ENCODE assay signal across 25 cellular contexts in the genomic region with DNA sequence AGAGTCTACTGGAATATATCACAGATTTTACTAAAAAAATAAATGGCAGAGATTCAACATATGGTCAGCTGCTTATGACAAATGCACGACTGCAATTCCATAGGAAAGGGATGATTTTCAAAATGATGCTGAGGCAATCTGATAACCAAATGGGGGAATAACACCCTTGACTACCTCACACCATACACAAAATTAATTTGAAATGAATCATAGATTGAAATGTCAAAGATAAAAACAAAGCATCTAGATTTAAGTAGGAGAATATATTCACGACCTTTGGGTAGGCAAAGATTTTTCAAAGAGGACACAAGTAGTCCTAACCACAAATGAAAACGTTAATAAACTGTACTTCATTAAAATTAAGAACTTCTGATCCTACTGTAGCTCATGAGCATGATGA. TPM values are rescaled to one million over a fixed set of nuclear protein-coding genes. Genes with fewer than 3 reads are reported as not detected.
DNase-seq lines count a peak whose midpoint lies in the region; ATAC-seq and TF ChIP-seq lines count a peak whose summit lies in the region.
"Had no signal": no experiment of that assay in that cellular context is flagged by ENCODE, and none has a peak within 500 bp of the region (broad histone marks: within the 10 kb centered on the region; RNA-seq: fewer than 3 reads in every experiment).

No MANE protein-coding gene starts in this region.

- no peak overlapping the region for H3K27ac ChIP-seq in CD4-positive, alpha-beta T cell (ENCODE audit: low read depth, low read length)
- no peak overlapping the region for H3K27ac ChIP-seq in mammary epithelial cell (ENCODE audit: insufficient read depth, low read depth, low read length)
- H3K27ac ChIP-seq: BLaER1, GM23248, PC-9, SJCRH30 had no signal

- no peaks in the 10 kb centered on the region for H3K9me3 Mint-ChIP-seq in activated CD8-positive, alpha-beta T cell treated with anti-CD3 and anti-CD28 coated beads for 36 hours
- H3K9me3 Mint-ChIP-seq in activated CD8-positive, alpha-beta T cell treated with anti-CD3 and anti-CD28 coated beads, Interleukin-2, amount 10 ng/mL, durations not matched to agents 7 days and 5 days (ENCODE audit: insufficient read depth), result no peaks in the 10 kb centered on the region
- no peaks in the 10 kb centered on the region for H3K9me3 Mint-ChIP-seq in CD4-positive, alpha-beta T cell
- H3K9me3 Mint-ChIP-seq in activated naive CD8-positive, alpha-beta T cell treated with anti-CD3 and anti-CD28 coated beads for 36 hours, result no peaks in the 10 kb centered on the region
- no peaks in the 10 kb centered on the region for H3K9me3 Mint-ChIP-seq in stimulated activated naive CD8-positive, alpha-beta T cell treated with anti-CD3 and anti-CD28 coated beads, Interleukin-15, amount 100 ng/mL, for 72 hours
- H3K9me3 Mint-ChIP-seq: CD8-positive, alpha-beta memory T cell had no signal

- H3K4me3 Mint-ChIP-seq in activated CD8-positive, alpha-beta T cell treated with anti-CD3 and anti-CD28 coated beads for 36 hours, result no peak overlapping the region
- H3K4me3 Mint-ChIP-seq in activated CD8-positive, alpha-beta T cell treated with anti-CD3 and anti-CD28 coated beads, Interleukin-2, amount 10 ng/mL, durations not matched to agents 7 days and 5 days, result no peak overlapping the region
- no peak overlapping the region for H3K4me3 Mint-ChIP-seq in CD4-positive, alpha-beta T cell
- H3K4me3 Mint-ChIP-seq in activated naive CD8-positive, alpha-beta T cell treated with anti-CD3 and anti-CD28 coated beads for 36 hours, result no peak overlapping the region
- H3K4me3 Mint-ChIP-seq in stimulated activated naive CD8-positive, alpha-beta T cell treated with anti-CD3 and anti-CD28 coated beads, Interleukin-15, amount 100 ng/mL, for 72 hours, result no peak overlapping the region
- H3K4me3 Mint-ChIP-seq: CD8-positive, alpha-beta memory T cell had no signal

- POLR2A ChIA-PET in activated CD8-positive, alpha-beta T cell treated with anti-CD3 and anti-CD28 coated beads for 36 hours (lab: Charles Lee), result no interaction called here
- POLR2A ChIA-PET in activated CD8-positive, alpha-beta T cell treated with anti-CD3 and anti-CD28 coated beads, Interleukin-2, amount 10 ng/mL, durations not matched to agents 7 days and 5 days (lab: Charles Lee), result no interaction called here
- POLR2A ChIA-PET in CD4-positive, alpha-beta T cell (lab: Charles Lee), result interaction anchor here (1.3 to 1.4 kb wide), 2 partner anchors 9 to 11 kb away, joined by 3 to 4 read pairs; partner anchors contain the start of gene SENP7

- dilution Hi-C loops in mammary epithelial cell (cut with HindIII; ENCODE audit: low sequenced_read_pairs), result no loop called here

- WGBS in mammary epithelial cell (ENCODE audit: low coverage, missing lambda C conversion rate), result 72% methylated on average over 2 of the region's 3 CpGs

- peaks cover 2% of the 10 kb centered on the region for H3K36me3 ChIP-seq in mammary epithelial cell (ENCODE audit: insufficient read depth, low read length)

- H3K9me3 ChIP-seq in CD4-positive, alpha-beta T cell (ENCODE audit: control insufficient read depth, low read length), result no peaks in the 10 kb centered on the region
- no peaks in the 10 kb centered on the region for H3K9me3 ChIP-seq in mammary epithelial cell (replicated peaks; ENCODE audit: insufficient read depth, low read length)
- H3K9me3 ChIP-seq: BLaER1, MG63, SJCRH30 had no signal

- no peak for TF ChIP-seq CTCF in activated CD8-positive, alpha-beta T cell treated with anti-CD3 and anti-CD28 coated beads for 36 hours (IDR thresholded peaks at IDR 0.05)
- TF ChIP-seq CTCF in CD4-positive, alpha-beta T cell (IDR thresholded peaks at IDR 0.05), result no peak
- no peak for TF ChIP-seq CTCF in mammary epithelial cell (conservative IDR thresholded peaks at IDR 0.05 in 1 of 2, IDR thresholded peaks at IDR 0.05 in 1 of 2; ENCODE audit: extremely low read depth in 1 of 2, insufficient read depth in 1 of 2, low read depth in 1 of 2, low read length in 2 of 2)

- no peak for DNase-seq in activated CD8-positive, alpha-beta T cell treated with anti-CD3 and anti-CD28 coated beads for 36 hours
- no peak for DNase-seq in activated CD8-positive, alpha-beta T cell treated with anti-CD3 and anti-CD28 coated beads, Interleukin-2, amount 10 ng/mL, durations not matched to agents 7 days and 5 days
- no peak for DNase-seq in CD4-positive, alpha-beta T cell
- DNase-seq in activated naive CD8-positive, alpha-beta T cell treated with anti-CD3 and anti-CD28 coated beads for 36 hours, result no peak
- DNase-seq in stimulated activated naive CD8-positive, alpha-beta T cell treated with anti-CD3 and anti-CD28 coated beads, Interleukin-15, amount 100 ng/mL, for 72 hours, result no peak
- DNase-seq in mammary epithelial cell, result no peak
- DNase-seq: CD8-positive, alpha-beta memory T cell; DMS79 treated with DMSO at 0.1 percent for 48 hours; GM23248; H7; KBM-7; MG63; NCI-H1105 treated with DMSO at 0.1 percent for 48 hours; NCI-H146; NCI-H1930; NCI-H2107; NCI-H526; NCI-H82; NK-92 treated with Interleukin-12 subunit alpha and Interleukin-12 subunit beta, amount 100 ng/mL, for 24 hours; PC-9; SJCRH30 had no signal

- H3K4me2 ChIP-seq in mammary epithelial cell (ENCODE audit: insufficient read depth, low read depth, low read length), result no peak overlapping the region
- H3K4me2 ChIP-seq: BLaER1, PC-9 had no signal

- peaks cover 21% of the 10 kb centered on the region for H3K36me3 Mint-ChIP-seq in activated CD8-positive, alpha-beta T cell treated with anti-CD3 and anti-CD28 coated beads for 36 hours (ENCODE audit: low read depth)
- H3K36me3 Mint-ChIP-seq in activated CD8-positive, alpha-beta T cell treated with anti-CD3 and anti-CD28 coated beads, Interleukin-2, amount 10 ng/mL, durations not matched to agents 7 days and 5 days (ENCODE audit: low read depth), result peaks cover 46% of the 10 kb centered on the region
- H3K36me3 Mint-ChIP-seq in CD4-positive, alpha-beta T cell (ENCODE audit: low read depth), result peaks cover 80% of the 10 kb centered on the region
- H3K36me3 Mint-ChIP-seq in activated naive CD8-positive, alpha-beta T cell treated with anti-CD3 and anti-CD28 coated beads for 36 hours, result peaks cover 36% of the 10 kb centered on the region

- H3K27me3 Mint-ChIP-seq in activated CD8-positive, alpha-beta T cell treated with anti-CD3 and anti-CD28 coated beads for 36 hours, result no peaks in the 10 kb centered on the region
- H3K27me3 Mint-ChIP-seq in activated CD8-positive, alpha-beta T cell treated with anti-CD3 and anti-CD28 coated beads, Interleukin-2, amount 10 ng/mL, durations not matched to agents 7 days and 5 days (ENCODE audit: low read depth), result no peaks in the 10 kb centered on the region
- H3K27me3 Mint-ChIP-seq in CD4-positive, alpha-beta T cell, result no peaks in the 10 kb centered on the region
- H3K27me3 Mint-ChIP-seq in activated naive CD8-positive, alpha-beta T cell treated with anti-CD3 and anti-CD28 coated beads for 36 hours, result no peaks in the 10 kb centered on the region
- H3K27me3 Mint-ChIP-seq in stimulated activated naive CD8-positive, alpha-beta T cell treated with anti-CD3 and anti-CD28 coated beads, Interleukin-15, amount 100 ng/mL, for 72 hours, result no peaks in the 10 kb centered on the region
- H3K27me3 Mint-ChIP-seq: CD8-positive, alpha-beta memory T cell had no signal

- H3K4me1 ChIP-seq in mammary epithelial cell (ENCODE audit: insufficient read depth, low read length), result no peaks in the 10 kb centered on the region
- H3K4me1 ChIP-seq: BLaER1, SJCRH30 had no signal

- H2AFZ ChIP-seq in mammary epithelial cell (ENCODE audit: low read depth, low read length), result no peak overlapping the region
- H2AFZ ChIP-seq: GM23248, PC-9 had no signal

- ATAC-seq in activated CD8-positive, alpha-beta T cell treated with anti-CD3 and anti-CD28 coated beads for 36 hours, result peak; percentile 80
- no peak for ATAC-seq in activated CD8-positive, alpha-beta T cell treated with anti-CD3 and anti-CD28 coated beads, Interleukin-2, amount 10 ng/mL, durations not matched to agents 7 days and 5 days
- no peak for ATAC-seq in CD4-positive, alpha-beta T cell (ENCODE audit: poor library complexity)
- peak; percentile 58 for ATAC-seq in stimulated activated naive CD8-positive, alpha-beta T cell treated with anti-CD3 and anti-CD28 coated beads, Interleukin-15, amount 100 ng/mL, for 72 hours
- no peak for ATAC-seq in HG02642 (IDR thresholded peaks at IDR 0.05; ENCODE audit: poor library complexity, unreplicated experiment)
- ATAC-seq: Right ventricle myocardium inferior, SK-N-SH treated with all-trans-retinoic acid at 6 μM for 48 hours had no signal

- CTCF ChIA-PET in activated CD8-positive, alpha-beta T cell treated with anti-CD3 and anti-CD28 coated beads for 36 hours (lab: Charles Lee), result interaction anchor here (1.4 kb wide), 1 partner anchor 10 kb away, joined by 4 read pairs; no protein-coding TSS in a partner anchor
- CTCF ChIA-PET in activated CD8-positive, alpha-beta T cell treated with anti-CD3 and anti-CD28 coated beads, Interleukin-2, amount 10 ng/mL, durations not matched to agents 7 days and 5 days (lab: Charles Lee), result no interaction called here
- CTCF ChIA-PET in CD4-positive, alpha-beta T cell (lab: Charles Lee), result interaction anchor here (0.9 kb wide), 1 partner anchor 17 kb away, joined by 4 read pairs; no protein-coding TSS in a partner anchor
- CTCF ChIA-PET in mammary epithelial cell (lab: Charles Lee; ENCODE audit: low non-redundant PET), result no interaction called here

- H3K79me2 ChIP-seq in mammary epithelial cell (ENCODE audit: insufficient read depth, low read length), result peaks cover 7% of the 10 kb centered on the region

- H3K27me3 ChIP-seq in CD4-positive, alpha-beta T cell (ENCODE audit: control insufficient read depth, insufficient read depth, low read length), result no peaks in the 10 kb centered on the region
- H3K27me3 ChIP-seq in mammary epithelial cell (ENCODE audit: insufficient read depth, low read length), result no peaks in the 10 kb centered on the region
- H3K27me3 ChIP-seq: BLaER1, MG63, SJCRH30 had no signal

- in situ Hi-C loops in mammary epithelial cell (cut with MboI; ENCODE audit: low sequenced_read_pairs in 2 of 2), result no loop called here

- intact Hi-C loops in activated CD8-positive, alpha-beta T cell treated with anti-CD3 and anti-CD28 coated beads for 36 hours (cut with micrococcal nuclease), result no loop called here
- intact Hi-C loops in CD4-positive, alpha-beta T cell (cut with DNase I, micrococcal nuclease), result no loop called here
- intact Hi-C loops in mammary epithelial cell (cut with micrococcal nuclease), result no loop called here

- H3K4me1 Mint-ChIP-seq in activated CD8-positive, alpha-beta T cell treated with anti-CD3 and anti-CD28 coated beads for 36 hours (ENCODE audit: low read depth), result peaks cover 31% of the 10 kb centered on the region
- peaks cover 3% of the 10 kb centered on the region for H3K4me1 Mint-ChIP-seq in activated CD8-positive, alpha-beta T cell treated with anti-CD3 and anti-CD28 coated beads, Interleukin-2, amount 10 ng/mL, durations not matched to agents 7 days and 5 days (ENCODE audit: low read depth)
- peaks cover 79% of the 10 kb centered on the region for H3K4me1 Mint-ChIP-seq in CD4-positive, alpha-beta T cell (ENCODE audit: low read depth)
- peaks cover 31% of the 10 kb centered on the region for H3K4me1 Mint-ChIP-seq in activated naive CD8-positive, alpha-beta T cell treated with anti-CD3 and anti-CD28 coated beads for 36 hours
- peaks cover 18% of the 10 kb centered on the region for H3K4me1 Mint-ChIP-seq in stimulated activated naive CD8-positive, alpha-beta T cell treated with anti-CD3 and anti-CD28 coated beads, Interleukin-15, amount 100 ng/mL, for 72 hours

- H4K20me1 ChIP-seq in mammary epithelial cell (ENCODE audit: insufficient read depth, low read length), result no peaks in the 10 kb centered on the region

- BruUV-seq in mammary epithelial cell (replicated peaks; lab: Mats Ljungman, UMichigan), result no TSS peak

- no peak overlapping the region for H3K9ac ChIP-seq in mammary epithelial cell (ENCODE audit: insufficient read depth, low read length)
- H3K9ac ChIP-seq: BLaER1, GM23248 had no signal

- H3K27ac Mint-ChIP-seq in activated CD8-positive, alpha-beta T cell treated with anti-CD3 and anti-CD28 coated beads for 36 hours, result peak overlapping the region; percentile 55
- H3K27ac Mint-ChIP-seq in activated CD8-positive, alpha-beta T cell treated with anti-CD3 and anti-CD28 coated beads, Interleukin-2, amount 10 ng/mL, durations not matched to agents 7 days and 5 days, result no peak overlapping the region
- peak overlapping the region; percentile 60 for H3K27ac Mint-ChIP-seq in CD4-positive, alpha-beta T cell
- peak overlapping the region; percentile 48 for H3K27ac Mint-ChIP-seq in activated naive CD8-positive, alpha-beta T cell treated with anti-CD3 and anti-CD28 coated beads for 36 hours
- peak overlapping the region in 1 of 2 donors; percentile 13 for H3K27ac Mint-ChIP-seq in stimulated activated naive CD8-positive, alpha-beta T cell treated with anti-CD3 and anti-CD28 coated beads, Interleukin-15, amount 100 ng/mL, for 72 hours

- no peak overlapping the region for H3K4me3 ChIP-seq in mammary epithelial cell (replicated peaks in 1 of 3; ENCODE audit: insufficient read depth in 1 of 3, low read depth in 2 of 3, low read length in 3 of 3)
- H3K4me3 ChIP-seq: BLaER1, GM23248, MG63, PC-9, SJCRH30 had no signal

RNA-seq across cellular contexts. Expression of gene SENP7, which starts 11.2 kb away (rescaled TPM):
- total RNA-seq in activated CD8-positive, alpha-beta T cell treated with anti-CD3 and anti-CD28 coated beads for 36 hours, result 10 to 100 TPM in 1 of 2 experiments, 1 to 10 TPM in 1; 9.6 to 11.4 TPM
- total RNA-seq in activated CD8-positive, alpha-beta T cell treated with anti-CD3 and anti-CD28 coated beads, Interleukin-2, amount 10 ng/mL, durations not matched to agents 7 days and 5 days, result 10 to 100 TPM; 20.6 to 20.9 TPM
- total RNA-seq in CD4-positive, alpha-beta T cell, result 10 to 100 TPM; 37.5 to 39.3 TPM
- total RNA-seq in activated naive CD8-positive, alpha-beta T cell treated with anti-CD3 and anti-CD28 coated beads for 36 hours, result 10 to 100 TPM; 10.1 TPM
- 1 to 10 TPM; 7.2 to 8.9 TPM for total RNA-seq in mammary epithelial cell
- 1.3 TPM for polyA plus RNA-seq in mammary epithelial cell
- 0.88 TPM for polyA minus RNA-seq in mammary epithelial cell

RNA-seq across cellular contexts. Expression of gene TRMT10C, which starts 59.9 kb away (rescaled TPM):
- 10 to 100 TPM; 45.8 to 49.4 TPM for total RNA-seq in activated CD8-positive, alpha-beta T cell treated with anti-CD3 and anti-CD28 coated beads for 36 hours
- total RNA-seq in activated CD8-positive, alpha-beta T cell treated with anti-CD3 and anti-CD28 coated beads, Interleukin-2, amount 10 ng/mL, durations not matched to agents 7 days and 5 days, result 10 to 100 TPM; 25.0 to 26.8 TPM
- 10 to 100 TPM; 49.4 to 51.2 TPM for total RNA-seq in CD4-positive, alpha-beta T cell
- total RNA-seq in activated naive CD8-positive, alpha-beta T cell treated with anti-CD3 and anti-CD28 coated beads for 36 hours, result 10 to 100 TPM; 78.0 to 85.3 TPM
- 10 to 100 TPM; 21.8 to 27.9 TPM for total RNA-seq in mammary epithelial cell
- polyA plus RNA-seq in mammary epithelial cell, result 23.9 TPM
- polyA minus RNA-seq in mammary epithelial cell, result 7.3 TPM

Comparison
In these comparisons a context has a peak if more than half of its experiments do, and no peak if none do; other contexts are left out.
1. ATAC-seq: peak in activated CD8-positive, alpha-beta T cell treated with anti-CD3 and anti-CD28 coated beads for 36 hours (single experiment) and stimulated activated naive CD8-positive, alpha-beta T cell treated with anti-CD3 and anti-CD28 coated beads, Interleukin-15, amount 100 ng/mL, for 72 hours (single experiment); none in activated CD8-positive, alpha-beta T cell treated with anti-CD3 and anti-CD28 coated beads, Interleukin-2, amount 10 ng/mL, durations not matched to agents 7 days and 5 days (single experiment), CD4-positive, alpha-beta T cell (single experiment) and HG02642 (single experiment).
2. CTCF ChIA-PET loops: an anchor here in activated CD8-positive, alpha-beta T cell treated with anti-CD3 and anti-CD28 coated beads for 36 hours (1.4 kb wide) and CD4-positive, alpha-beta T cell (0.9 kb wide); none called in activated CD8-positive, alpha-beta T cell treated with anti-CD3 and anti-CD28 coated beads, Interleukin-2, amount 10 ng/mL, durations not matched to agents 7 days and 5 days and mammary epithelial cell.